Comparison of ENCODE assay signal across 8 cellular contexts in genomic region chr15:43492673-43493601, GRCh38. TPM values are rescaled to one million over a fixed set of nuclear protein-coding genes. Genes with fewer than 3 reads are reported as not detected.
DNase-seq lines count a peak whose midpoint lies in the region; ATAC-seq, FAIRE-seq and TF ChIP-seq lines count a peak whose summit lies in the region.

Gene TP53BP1, minus strand, starts transcription at chr15:43493156. Its CDS starts 113 bp downstream, at chr15:43493043.

- H3K9me3 ChIP-seq in HUES48 (ENCODE audit: control insufficient read depth, insufficient read depth, low read length) (no peaks in the 10 kb centered on the region), NT2/D1 (ENCODE audit: insufficient read depth, low read length) (no peaks in the 10 kb centered on the region), H1 (ENCODE audit: insufficient read depth in 2 of 2, low read depth in 1 of 2, low read length in 1 of 2) (no peaks in the 10 kb centered on the region)

- H3K27ac Mint-ChIP-seq in activated CD8-positive, alpha-beta memory T cell treated with anti-CD3 and anti-CD28 coated beads, Interleukin-2, amount 10 ng/mL, durations not matched to agents 7 days and 5 days = peak within 1 kb of the TSS; percentile 96
- peak within 1 kb of the TSS; percentile 97 for H3K27ac Mint-ChIP-seq in memory B cell

- H3K14ac ChIP-seq in H1 (ENCODE audit: insufficient read length) = no peak within 1 kb of the TSS

- TF ChIP-seq CTCF in H1 (IDR thresholded peaks at IDR 0.05; ENCODE audit: control extremely low read depth in 1 of 3, insufficient read depth in 1 of 3, low read depth in 1 of 3, low read length in 3 of 3) = no peak

- H4K8ac ChIP-seq in H1 (ENCODE audit: extremely low read depth, insufficient read depth, low read length) = peak within 1 kb of the TSS; percentile 92; the same call in 1 of the 2 replicates

- TF ChIP-seq EP300 in H1 (IDR thresholded peaks at IDR 0.05; ENCODE audit: borderline replicate concordance in 1 of 2, low read depth in 2 of 2, low read length in 2 of 2) = no peak

- 2% methylated on average over 40 of the region's 54 CpGs; no CpG with 5 or more reads in 1 of the 2 experiments for WGBS in H1 (ENCODE audit: extremely low coverage in 1 of 2, insufficient coverage in 1 of 2, insufficient read length in 1 of 2, insufficient replicate concordance in 2 of 2, low coverage in 1 of 2, low lambda C conversion rate in 2 of 2, missing lambda C conversion rate in 1 of 2), 2 experiments

- peak; percentile 49 to 52; a peak in 2 of 3 replicates for TF ChIP-seq POLR2A in H1 (IDR thresholded peaks at IDR 0.05; ENCODE audit: control extremely low read depth in 1 of 2, low read depth in 2 of 2, low read length in 2 of 2)

- H4K20me1 ChIP-seq in H1 (replicated peaks in 1 of 2; ENCODE audit: control insufficient read depth in 1 of 2, insufficient read depth in 2 of 2, low read length in 2 of 2) = no peaks in the 10 kb centered on the region

- peaks cover 14% of the 10 kb centered on the region; the same call in 1 of the 2 replicates for H3K23me2 ChIP-seq in H1 (ENCODE audit: low read depth, low read length)

- DNase-seq in COR-L47 (lab: John Stamatoyannopoulos, UW) = peak; percentile 92
- DNase-seq in NT2/D1 (ENCODE audit: low read depth, low spot score) = peak; percentile 88
- peak; percentile 98 for DNase-seq in activated CD8-positive, alpha-beta memory T cell treated with anti-CD3 and anti-CD28 coated beads, Interleukin-2, amount 10 ng/mL, durations not matched to agents 7 days and 5 days
- peak; percentile 84 to 95 for DNase-seq in H1 (ENCODE audit: low read depth in 1 of 2, low spot score in 2 of 2)
- peak; percentile 87 to 93 for DNase-seq in memory B cell (ENCODE audit: low spot score in 2 of 2)
- DNase-seq in stimulated activated CD8-positive, alpha-beta memory T cell treated with anti-CD3 and anti-CD28 coated beads, Interleukin-12 subunit alpha, Interleukin-12 subunit beta, amount 100 ng/mL, for 1 hour (ENCODE audit: low read depth) = peak; percentile 94

- H3K4ac ChIP-seq in H1 (replicated peaks; ENCODE audit: insufficient read length, low read depth, low read length) = no peak within 1 kb of the TSS

- peak within 1 kb of the TSS; percentile 90 for H4K5ac ChIP-seq in H1 (ENCODE audit: insufficient read length, low read depth, low read length)

- no peaks in the 10 kb centered on the region for H3K9me3 Mint-ChIP-seq in activated CD8-positive, alpha-beta memory T cell treated with anti-CD3 and anti-CD28 coated beads, Interleukin-2, amount 10 ng/mL, durations not matched to agents 7 days and 5 days (ENCODE audit: low read depth)
- no peaks in the 10 kb centered on the region for H3K9me3 Mint-ChIP-seq in memory B cell

- peak within 1 kb of the TSS; percentile 58 to 63 for H3K4me2 ChIP-seq in H1 (ENCODE audit: insufficient read depth in 1 of 2, low read depth in 2 of 2, low read length in 2 of 2)

- ATAC-seq in GM21390 (IDR thresholded peaks at IDR 0.05; ENCODE audit: unreplicated experiment) (peak; percentile 93), memory B cell (ENCODE audit: low read depth) (peak; percentile 97)
- ATAC-seq in activated CD8-positive, alpha-beta memory T cell treated with anti-CD3 and anti-CD28 coated beads, Interleukin-2, amount 10 ng/mL, durations not matched to agents 7 days and 5 days = peak; percentile 99

- H2BK120ac ChIP-seq in H1 (replicated peaks; ENCODE audit: low read depth, low read length) = no peak within 1 kb of the TSS

- peak within 1 kb of the TSS; percentile 94 for H3K9ac ChIP-seq in HUES48 (ENCODE audit: low read depth, low read length)
- peak within 1 kb of the TSS; percentile 90 for H3K9ac ChIP-seq in NT2/D1 (ENCODE audit: insufficient read length, low read depth)
- peak within 1 kb of the TSS; percentile 77 to 95 (median 90) for H3K9ac ChIP-seq in H1 (replicated peaks in 1 of 4; ENCODE audit: extremely low read depth in 1 of 4, low read depth in 3 of 4, low read length in 3 of 4)

- H2BK20ac ChIP-seq in H1 (ENCODE audit: low read length) = no peak within 1 kb of the TSS

- peak within 1 kb of the TSS; percentile 95 for H3K27ac ChIP-seq in HUES48 (ENCODE audit: low read depth, low read length)
- H3K27ac ChIP-seq in H1 (ENCODE audit: low read depth, low read length) = peak within 1 kb of the TSS; percentile 94

- peak within 1 kb of the TSS; percentile 85 for H3K4me3 Mint-ChIP-seq in activated CD8-positive, alpha-beta memory T cell treated with anti-CD3 and anti-CD28 coated beads, Interleukin-2, amount 10 ng/mL, durations not matched to agents 7 days and 5 days
- H3K4me3 Mint-ChIP-seq in memory B cell = peak within 1 kb of the TSS; percentile 94

- no peak for TF ChIP-seq RAD21 in H1 (IDR thresholded peaks at IDR 0.05 in 1 of 2, conservative IDR thresholded peaks at IDR 0.05 in 1 of 2; ENCODE audit: low read depth in 2 of 2, low read length in 2 of 2)

- H3K23ac ChIP-seq in H1 (ENCODE audit: insufficient read length) = no peak within 1 kb of the TSS

- H2AFZ ChIP-seq in H1 (ENCODE audit: low read length) = peak within 1 kb of the TSS; percentile 91

- CTCF ChIA-PET in activated CD8-positive, alpha-beta memory T cell treated with anti-CD3 and anti-CD28 coated beads, Interleukin-2, amount 10 ng/mL, durations not matched to agents 7 days and 5 days (lab: Charles Lee) = interaction anchor here (0.7 to 4.2 kb wide), 4 partner anchors 9 to 58 kb away, joined by 3 to 32 read pairs (median 8); no protein-coding TSS in a partner anchor
- CTCF ChIA-PET in H1 (lab: Charles Lee; ENCODE audit: partially characterized antibody) = interaction anchor here (0.6 to 8.7 kb wide), 5 partner anchors 9 to 118 kb away, joined by 3 to 121 read pairs (median 5); partner anchors contain the start of gene MAP1A

- peaks cover 31% of the 10 kb centered on the region for H3K4me1 Mint-ChIP-seq in activated CD8-positive, alpha-beta memory T cell treated with anti-CD3 and anti-CD28 coated beads, Interleukin-2, amount 10 ng/mL, durations not matched to agents 7 days and 5 days
- H3K4me1 Mint-ChIP-seq in memory B cell = peaks cover 13% of the 10 kb centered on the region

- H2BK15ac ChIP-seq in H1 (ENCODE audit: low read length) = no peak within 1 kb of the TSS

- H3K27me3 Mint-ChIP-seq in activated CD8-positive, alpha-beta memory T cell treated with anti-CD3 and anti-CD28 coated beads, Interleukin-2, amount 10 ng/mL, durations not matched to agents 7 days and 5 days = no peaks in the 10 kb centered on the region
- H3K27me3 Mint-ChIP-seq in memory B cell = no peaks in the 10 kb centered on the region

- H3K56ac ChIP-seq in H1 (replicated peaks; ENCODE audit: insufficient read length, low read depth, low read length) = peak within 1 kb of the TSS; percentile 66

- POLR2A ChIA-PET in H1 (lab: Charles Lee; ENCODE audit: partially characterized antibody) = interaction anchor here (0.6 to 8.0 kb wide), 12 partner anchors 9 to 289 kb away, joined by 3 to 81 read pairs (median 4); no protein-coding TSS in a partner anchor

- H2AK5ac ChIP-seq in H1 (ENCODE audit: low read depth, low read length) = no peak within 1 kb of the TSS

- H2BK5ac ChIP-seq in H1 (ENCODE audit: low read depth, low read length) = peak within 1 kb of the TSS; percentile 97

- peak within 1 kb of the TSS; percentile 60; the same call in 1 of the 2 replicates for H2BK12ac ChIP-seq in H1 (ENCODE audit: low read depth, low read length)

- H3K4me1 ChIP-seq in HUES48 (ENCODE audit: control insufficient read depth, insufficient read depth, low read length) (peaks cover 17% of the 10 kb centered on the region), NT2/D1 (ENCODE audit: insufficient read depth, insufficient read length) (no peaks in the 10 kb centered on the region), H1 (replicated peaks in 1 of 4; ENCODE audit: control insufficient read depth in 3 of 4, insufficient read depth in 4 of 4, low read length in 3 of 4) (peaks cover 3 to 13% (median 4%) of the 10 kb centered on the region in 4 experiments; a peak in 5 of 7 replicates)

- H3K4me3 ChIP-seq in HUES48 (ENCODE audit: low read depth, low read length) (peak within 1 kb of the TSS; percentile 94), NT2/D1 (ENCODE audit: insufficient read length, low read depth) (peak within 1 kb of the TSS; percentile 68), H1 (ENCODE audit: extremely low read depth in 1 of 4, insufficient read depth in 2 of 4, low read depth in 3 of 4, low read length in 4 of 4) (peak within 1 kb of the TSS; percentile 66 to 97 (median 82))

- H3K18ac ChIP-seq in H1 (ENCODE audit: extremely low read depth, low read length) = peak within 1 kb of the TSS; percentile 100

- H3K27me3 ChIP-seq in HUES48 (ENCODE audit: control insufficient read depth, insufficient read depth, low read length) (no peaks in the 10 kb centered on the region), NT2/D1 (ENCODE audit: insufficient read depth, insufficient read length) (no peaks in the 10 kb centered on the region), H1 (replicated peaks in 1 of 4; ENCODE audit: control insufficient read depth in 3 of 4, extremely low read depth in 1 of 4, insufficient read depth in 3 of 4, low read length in 3 of 4) (no peaks in the 10 kb centered on the region)

- H3K79me2 ChIP-seq in H1 (ENCODE audit: control insufficient read depth in 1 of 2, insufficient read depth in 2 of 2, low read length in 2 of 2) = peaks cover 0 to 32% of the 10 kb centered on the region in 2 experiments; a peak in 2 of 4 replicates

- peaks cover 12% of the 10 kb centered on the region for H3K36me3 Mint-ChIP-seq in activated CD8-positive, alpha-beta memory T cell treated with anti-CD3 and anti-CD28 coated beads, Interleukin-2, amount 10 ng/mL, durations not matched to agents 7 days and 5 days
- peaks cover 14% of the 10 kb centered on the region for H3K36me3 Mint-ChIP-seq in memory B cell

- no peak within 1 kb of the TSS for H4K91ac ChIP-seq in H1 (replicated peaks; ENCODE audit: insufficient read length, low read length)

- H3K36me3 ChIP-seq in HUES48 (ENCODE audit: control insufficient read depth, insufficient read depth, low read length) = peaks cover 38% of the 10 kb centered on the region
- peaks cover 34% of the 10 kb centered on the region for H3K36me3 ChIP-seq in NT2/D1 (ENCODE audit: insufficient read depth, insufficient read length, low read length)
- H3K36me3 ChIP-seq in H1 (ENCODE audit: control insufficient read depth in 2 of 4, insufficient read depth in 4 of 4, low read length in 3 of 4) = peaks cover 3 to 33% (median 19%) of the 10 kb centered on the region in 4 experiments; a peak in 7 of 8 replicates

- peak; percentile 28 for FAIRE-seq in H1 (lab: Jason Lieb, UNC)

- no peaks in the 10 kb centered on the region for H3K79me1 ChIP-seq in H1 (ENCODE audit: low read depth, low read length)

RNA-seq across cellular contexts. Expression of gene TP53BP1, which starts in this region (rescaled TPM):
- total RNA-seq in activated CD8-positive, alpha-beta memory T cell treated with anti-CD3 and anti-CD28 coated beads, Interleukin-2, amount 10 ng/mL, durations not matched to agents 7 days and 5 days = 10 to 100 TPM; 23.3 to 25.8 TPM
- 63.6 and 68.5 TPM in 2 replicates for total RNA-seq in H1 (2021; fragmentation: NEBNext Ultra II Directional; extraction: Animal tissue kit (Norgen Biotek cat#: 25700))
- polyA plus RNA-seq in H1 (2011; rRNA removed) = 24.8 and 34.1 TPM in 2 replicates
- polyA plus RNA-seq in H1 (2011; cell fraction: cytosol; rRNA removed) = 49.1 TPM
- 85.7 TPM for polyA plus RNA-seq in H1 (2011; cell fraction: nucleus; rRNA removed)
- 55.5 to 63.8 TPM (median 58.5 TPM) in 4 replicates for polyA plus RNA-seq in H1 (2012, experiment 1 of 2)
- polyA plus RNA-seq in H1 (2012, experiment 2 of 2) = 2.5 TPM
- 23.1 TPM for polyA plus RNA-seq in H1 (2013, experiment 1 of 2)
- 20.2 TPM for polyA plus RNA-seq in H1 (2013, experiment 2 of 2)
- 129 and 168 TPM in 2 replicates for polyA minus RNA-seq in H1 (2011; rRNA and poly(A)+ RNA removed)
- polyA minus RNA-seq in H1 (2011; cell fraction: cytosol; rRNA and poly(A)+ RNA removed) = 50.2 TPM
- 116 TPM for polyA minus RNA-seq in H1 (2011; cell fraction: nucleus; rRNA and poly(A)+ RNA removed)

Comparison
In these comparisons a context has a peak if more than half of its experiments do, and no peak if none do; other contexts are left out.
1. Peak in every context shown above with its lines: DNase-seq, ATAC-seq, H3K4me3 ChIP-seq and H3K27ac ChIP-seq.